8 cellular contexts compared by ENCODE assay signal in genomic region chr16:29613307-29614057, GRCh38. TPM values are rescaled to one million over a fixed set of nuclear protein-coding genes. Genes with fewer than 3 reads are reported as not detected.
A peak's percentile ranks its signal among the peaks of the same experiment; 100 is the strongest.
DNase-seq lines count a peak whose midpoint lies in the region; ATAC-seq and TF ChIP-seq lines count a peak whose summit lies in the region.
"Not testable (repeated sequence)": the region's sequence is repeated elsewhere in the genome, so short reads cannot be mapped to it uniquely, and the experiment has no call there.

No MANE protein-coding gene starts in this region.

- not testable (repeated sequence) for H2BK120ac ChIP-seq in H9 (ENCODE audit: low read depth, low read length, poor library complexity, severe bottlenecking)

- H3K27me3 ChIP-seq in H9 (ENCODE audit: insufficient read depth, low read length), result not testable (repeated sequence)

- H4K91ac ChIP-seq in H9 (ENCODE audit: insufficient read length, low read depth, low read length), result not testable (repeated sequence)

- peak overlapping the region; percentile 11 for H3K9ac ChIP-seq in H9 (ENCODE audit: extremely low read depth, insufficient read length, low read length)

- H3K36me3 Mint-ChIP-seq in H9 (ENCODE audit: insufficient read depth in 1 of 3, low read depth in 3 of 3); naive thymus-derived CD8-positive, alpha-beta T cell: not testable (repeated sequence)

- H3K4ac ChIP-seq in H9 (ENCODE audit: low read depth, low read length), result not testable (repeated sequence)

- ATAC-seq in naive thymus-derived CD8-positive, alpha-beta T cell, result peak; percentile 68 to 75

- TF ChIP-seq CTCF in H9 (conservative IDR thresholded peaks at IDR 0.05); fibroblast of the aortic adventitia (IDR thresholded peaks at IDR 0.05; ENCODE audit: insufficient read depth, low read length): not testable (repeated sequence)

- H3K18ac ChIP-seq in H9 (ENCODE audit: insufficient read length, low read depth, low read length), result not testable (repeated sequence)

- H3K4me3 ChIP-seq in fibroblast of the aortic adventitia (ENCODE audit: low read depth, low read length), result peak overlapping the region; percentile 80

- peak overlapping the region in 1 of 3 experiments; percentile 52; a peak in 3 of 7 replicates for H3K27ac Mint-ChIP-seq in H9
- peak overlapping the region in 9 of 10 donors; percentile 82 to 95 (median 91) for H3K27ac Mint-ChIP-seq in naive thymus-derived CD8-positive, alpha-beta T cell

- WGBS in H9 (ENCODE audit: extremely low coverage, insufficient read length, low lambda C conversion rate), result no CpG with 5 or more reads among the region's 100 CpGs

- not testable (repeated sequence) for H2BK20ac ChIP-seq in H9 (ENCODE audit: low read depth, low read length, poor library complexity, severe bottlenecking)

- not testable (repeated sequence) for H3K56ac ChIP-seq in H9 (ENCODE audit: insufficient read length, low read depth, low read length)

- H3K23me2 ChIP-seq in H9 (ENCODE audit: insufficient read length, low read depth, low read length, poor library complexity, severe bottlenecking), result not testable (repeated sequence)

- H3K9me3 ChIP-seq in H9 (ENCODE audit: control insufficient read depth, low read depth, low read length), result not testable (repeated sequence)

- peak overlapping the region; percentile 82 to 93 for H3K4me3 Mint-ChIP-seq in H9
- peak overlapping the region; percentile 85 to 98 (median 94) for H3K4me3 Mint-ChIP-seq in naive thymus-derived CD8-positive, alpha-beta T cell

- not testable (repeated sequence) for H3T11ph ChIP-seq in H9 (ENCODE audit: low read length)

- not testable (repeated sequence) for H3K79me1 ChIP-seq in H9 (ENCODE audit: insufficient read depth, low read depth, low read length, poor library complexity, severe bottlenecking)

- H2BK12ac ChIP-seq in H9 (ENCODE audit: insufficient read length, low read depth, low read length), result not testable (repeated sequence)

- POLR2A ChIA-PET in naive thymus-derived CD8-positive, alpha-beta T cell (lab: Charles Lee), result interaction anchor here (0.6 to 1.5 kb wide), 4 partner anchors 13 to 38 kb away, joined by 3 to 5 read pairs (median 4); no protein-coding TSS in a partner anchor

- not testable (repeated sequence) for H3K4me1 ChIP-seq in H9 (ENCODE audit: insufficient read depth, low read length)

- not testable (repeated sequence) for H4K5ac ChIP-seq in H9 (ENCODE audit: insufficient read length, low read depth, low read length)

- not testable (repeated sequence) for H3K27me3 Mint-ChIP-seq in H9 (ENCODE audit: low read depth); naive thymus-derived CD8-positive, alpha-beta T cell

- H2AFZ ChIP-seq in H9 (ENCODE audit: low read length), result not testable (repeated sequence)

- not testable (repeated sequence) for H3K27ac ChIP-seq in H9 (ENCODE audit: insufficient read length, low read depth, low read length)

- H2BK5ac ChIP-seq in H9 (ENCODE audit: insufficient read length, low read length), result not testable (repeated sequence)

- peak overlapping the region; percentile 37 for H3K14ac ChIP-seq in H9 (ENCODE audit: insufficient read depth, low read length)

- H3K23ac ChIP-seq in H9 (ENCODE audit: insufficient read length, low read depth, low read length), result not testable (repeated sequence)

- H3K4me2 ChIP-seq in H9 (ENCODE audit: insufficient read depth, insufficient read length, low read length), result peak overlapping the region; percentile 77

- not testable (repeated sequence) for H2AK5ac ChIP-seq in H9 (ENCODE audit: insufficient read length, low read length)

- H3K79me2 ChIP-seq in H9 (ENCODE audit: insufficient read depth, low read length), result peaks cover 11% of the 10 kb centered on the region; the same call in 1 of the 2 replicates

- H3K9me3 Mint-ChIP-seq in H9; naive thymus-derived CD8-positive, alpha-beta T cell: not testable (repeated sequence)

- DNase-seq in DMS 273 treated with DMSO at 0.1 percent for 48 hours (lab: John Stamatoyannopoulos, UW) (peak; percentile 43), H9 (peak; percentile 92), MV-4-11 (lab: John Stamatoyannopoulos, UW) (peak; percentile 79), SK-N-DZ (ENCODE audit: low spot score) (peak; percentile 84), activated gamma-delta T cell (lab: John Stamatoyannopoulos, UW) (peak; percentile 83), fibroblast of the aortic adventitia (ENCODE audit: low read depth) (peak; percentile 67)
- DNase-seq in naive thymus-derived CD8-positive, alpha-beta T cell, result peak; percentile 79 to 92 (median 86)
- peak; percentile 83 for DNase-seq in stimulated activated CD8-positive, alpha-beta memory T cell treated with anti-CD3 and anti-CD28 coated beads, Interleukin-7, amount 100 ng/mL, for 24 hours (ENCODE audit: low read depth)

- H4K20me1 ChIP-seq in H9 (ENCODE audit: control insufficient read depth, insufficient read depth, insufficient read length), result not testable (repeated sequence)

- not testable (repeated sequence) for H2BK15ac ChIP-seq in H9 (ENCODE audit: low read depth, low read length)

- not testable (repeated sequence) for H4K8ac ChIP-seq in H9 (replicated peaks; ENCODE audit: insufficient read length, low read depth, low read length)

- peaks cover 25 to 27% of the 10 kb centered on the region in 2 experiments for H3K4me1 Mint-ChIP-seq in H9
- peaks cover 10 to 28% (median 24%) of the 10 kb centered on the region in 4 donors for H3K4me1 Mint-ChIP-seq in naive thymus-derived CD8-positive, alpha-beta T cell

RNA-seq across cellular contexts. Expression of gene SPN, which starts 49.6 kb away (rescaled TPM):
- total RNA-seq in H9 (2021) (0.77 and 1.1 TPM in 2 replicates), fibroblast of the aortic adventitia (ENCODE audit: low replicate concordance) (not detected in 2 replicates)
- polyA plus RNA-seq in SK-N-DZ (2014; cell fraction: cytosol; rRNA removed), result 1.1 and 1.8 TPM in 2 replicates
- polyA plus RNA-seq in SK-N-DZ (2014; cell fraction: nucleus; rRNA removed), result 0.45 and 0.51 TPM in 2 replicates
- 10 to 100 TPM; 91.8 to 98.4 TPM for total RNA-seq in naive thymus-derived CD8-positive, alpha-beta T cell
- polyA plus RNA-seq in naive thymus-derived CD8-positive, alpha-beta T cell, result 100 to 1,000 TPM in 2 of 3 donors, 10 to 100 TPM in 1; 92.9 to 124 (median 100) TPM

Comparison
In these comparisons a context has a peak if more than half of its experiments do, and no peak if none do; other contexts are left out.
1. RNA of gene SPN, which starts 49.6 kb away (total RNA-seq): 91.8 to 98.4 TPM in naive thymus-derived CD8-positive, alpha-beta T cell; 0.77 to 1.1 TPM in H9 and not detected in fibroblast of the aortic adventitia; every median in the first group is over 10 times any median in the second.
2. Peak in every context shown above with its lines, with median percentiles within 50 percentile points of each other: DNase-seq.